In the genomic region with DNA sequence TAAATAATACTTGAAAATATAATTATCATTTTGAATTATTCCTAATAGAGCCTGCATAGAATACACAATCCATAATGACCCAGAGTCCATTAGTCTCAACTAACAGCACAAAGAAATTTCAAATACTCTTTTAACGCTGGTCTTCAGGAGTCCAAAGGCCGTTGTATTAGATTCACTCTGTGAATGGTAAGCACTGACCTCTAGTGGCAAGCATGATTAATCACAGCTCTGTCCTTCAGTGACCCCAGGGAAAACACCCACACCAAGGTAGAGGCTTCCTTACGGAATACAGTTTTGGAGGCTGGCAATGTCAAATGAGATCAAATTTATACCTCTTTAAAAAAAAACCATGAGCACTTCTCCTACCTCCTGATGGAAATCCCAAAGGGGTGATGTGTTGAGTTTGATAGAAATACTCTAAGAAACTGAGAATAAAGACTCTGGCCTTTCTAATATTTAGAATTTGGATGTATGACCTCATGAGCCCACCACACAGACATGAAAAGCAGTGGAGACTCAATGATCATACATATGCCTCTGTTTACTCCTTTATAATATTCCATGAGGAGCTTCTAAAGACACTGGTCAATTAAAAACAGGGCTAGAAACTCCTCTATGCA, we compare ENCODE assay signal across 8 cellular contexts.
A peak's percentile ranks its signal among the peaks of the same experiment; 100 is the strongest.
DNase-seq lines count a peak whose midpoint lies in the region; ATAC-seq, FAIRE-seq and TF ChIP-seq lines count a peak whose summit lies in the region.

No MANE protein-coding gene starts in this region.

- H3K9me3 ChIP-seq in DND-41 (ENCODE audit: insufficient read depth, low read length, severe bottlenecking): no peaks in the 10 kb centered on the region

- no peak overlapping the region for H3K4me3 ChIP-seq in DND-41 (ENCODE audit: low read depth in 1 of 2, low read length in 2 of 2)
- H3K4me3 ChIP-seq in brain microvascular endothelial cell (ENCODE audit: low read depth, low read length): no peak overlapping the region

- ATAC-seq in DND-41 (ENCODE audit: insufficient read depth, low read depth) (peak; percentile 90), GM19324 (IDR thresholded peaks at IDR 0.05; ENCODE audit: low FRiP score, unreplicated experiment) (peak; percentile 97), HG03108 (IDR thresholded peaks at IDR 0.05; ENCODE audit: unreplicated experiment) (peak; percentile 94)

- no peaks in the 10 kb centered on the region for H3K4me1 ChIP-seq in DND-41 (ENCODE audit: insufficient read depth, low read length)

- in situ Hi-C loops in brain microvascular endothelial cell (cut with HindIII; ENCODE audit: low pct_ligation_motif_present, low sequenced_read_pairs): no loop called here

- H3K79me2 ChIP-seq in DND-41 (ENCODE audit: insufficient read depth, low read length): no peaks in the 10 kb centered on the region

- H3K36me3 ChIP-seq in DND-41 (ENCODE audit: insufficient read depth, low read length) (no peaks in the 10 kb centered on the region), brain microvascular endothelial cell (replicated peaks) (no peaks in the 10 kb centered on the region)

- peak; percentile 97 for FAIRE-seq in islet of Langerhans (lab: Jason Lieb, UNC)

- DNase-seq in DND-41 (peak; percentile 11), NCI-H748 treated with DMSO at 0.1 percent for 48 hours (lab: John Stamatoyannopoulos, UW) (peak; percentile 10), brain microvascular endothelial cell (peak; percentile 40), superior temporal gyrus (ENCODE audit: extremely low spot score) (peak; percentile 78), cortex of kidney (lab: John Stamatoyannopoulos, UW) (no peak)

- H2AFZ ChIP-seq in DND-41 (ENCODE audit: low read depth, low read length): no peak overlapping the region

- no peak overlapping the region for H3K27ac ChIP-seq in DND-41 (ENCODE audit: low read length)
- no peak overlapping the region for H3K27ac ChIP-seq in brain microvascular endothelial cell

- H4K20me1 ChIP-seq in DND-41 (ENCODE audit: insufficient read depth, low read length): no peaks in the 10 kb centered on the region

- TF ChIP-seq CTCF in DND-41 (IDR thresholded peaks at IDR 0.05; ENCODE audit: borderline replicate concordance, extremely low read depth, low read length, poor library complexity, severe bottlenecking) (peak; percentile 77), brain microvascular endothelial cell (IDR thresholded peaks at IDR 0.05; ENCODE audit: low read depth, low read length, missing control alignments) (peak; percentile 80)

- H3K4me2 ChIP-seq in DND-41 (ENCODE audit: insufficient read depth, low read length): no peak overlapping the region

- H3K27me3 ChIP-seq in DND-41 (ENCODE audit: insufficient read depth, low read length, poor library complexity) (peaks cover 5% of the 10 kb centered on the region), brain microvascular endothelial cell (replicated peaks) (no peaks in the 10 kb centered on the region)

- H3K9ac ChIP-seq in DND-41 (ENCODE audit: low read depth, low read length): no peak overlapping the region
